ENCODE assay signal across 38 cellular contexts in genomic region chr9:136211441-136212344, GRCh38. TPM values are rescaled to one million over a fixed set of nuclear protein-coding genes. Genes with fewer than 3 reads are reported as not detected.
"Had no signal": no experiment of that assay in that cellular context is flagged by ENCODE, and none has a peak within 500 bp of the region (broad histone marks: within the 10 kb centered on the region; RNA-seq: fewer than 3 reads in every experiment).

No MANE protein-coding gene starts in this region.

- ATAC-seq: activated T-helper 17 cell treated with anti-CD3 and anti-CD28 coated beads, Interleukin-2, amount 50 U/mL, for 72 hours; esophagus mucosa; left lobe of liver; lower lobe of right lung; natural killer cell treated with Interleukin-12 subunit alpha and Interleukin-12 subunit beta and Interleukin-15 and Interleukin-18, amount 100 ng/mL, for 72 hours; right cardiac atrium; stimulated activated naive CD8-positive, alpha-beta T cell treated with anti-CD3 and anti-CD28 coated beads, Interleukin-15, amount 100 ng/mL, for 72 hours had no signal

- H3K4me1 Mint-ChIP-seq: activated CD4-positive, alpha-beta T cell treated with anti-CD3 and anti-CD28 coated beads, Interleukin-2, amount 10 ng/mL, durations not matched to agents 24 days and 14 days; stimulated activated naive CD8-positive, alpha-beta T cell treated with anti-CD3 and anti-CD28 coated beads, Interleukin-15, amount 100 ng/mL, for 72 hours had no signal

- H3K27me3 Mint-ChIP-seq: activated CD4-positive, alpha-beta memory T cell treated with anti-CD3 and anti-CD28 coated beads for 36 hours; activated CD4-positive, alpha-beta T cell treated with anti-CD3 and anti-CD28 coated beads, Interleukin-2, amount 10 ng/mL, durations not matched to agents 24 days and 14 days; activated T-helper 17 cell treated with anti-CD3 and anti-CD28 coated beads, Interleukin-2, amount 50 U/mL, for 72 hours; natural killer cell treated with Interleukin-12 subunit alpha and Interleukin-12 subunit beta and Interleukin-15 and Interleukin-18, amount 100 ng/mL, for 72 hours; stimulated activated naive CD8-positive, alpha-beta T cell treated with anti-CD3 and anti-CD28 coated beads, Interleukin-15, amount 100 ng/mL, for 72 hours had no signal

- H3K4me3 Mint-ChIP-seq: activated CD4-positive, alpha-beta memory T cell treated with anti-CD3 and anti-CD28 coated beads for 36 hours; activated CD4-positive, alpha-beta T cell treated with anti-CD3 and anti-CD28 coated beads, Interleukin-2, amount 10 ng/mL, durations not matched to agents 24 days and 14 days; activated T-helper 17 cell treated with anti-CD3 and anti-CD28 coated beads, Interleukin-2, amount 50 U/mL, for 72 hours; immature natural killer cell; natural killer cell treated with Interleukin-12 subunit alpha and Interleukin-12 subunit beta and Interleukin-15 and Interleukin-18, amount 100 ng/mL, for 72 hours; stimulated activated naive CD8-positive, alpha-beta T cell treated with anti-CD3 and anti-CD28 coated beads, Interleukin-15, amount 100 ng/mL, for 72 hours; T-helper 1 cell treated with Interleukin-12 subunit alpha and Interleukin-12 subunit beta and Interleukin-4 antibody, amounts not matched to agents 30 μg/mL and 1 μg/mL, for 36 hours; type B pancreatic cell had no signal

- H3K4me3 ChIP-seq: lower lobe of right lung, skin epidermis, uterus had no signal

- H3K27ac Mint-ChIP-seq: activated CD4-positive, alpha-beta memory T cell treated with anti-CD3 and anti-CD28 coated beads for 36 hours; activated CD4-positive, alpha-beta T cell treated with anti-CD3 and anti-CD28 coated beads, Interleukin-2, amount 10 ng/mL, durations not matched to agents 24 days and 14 days; activated T-helper 17 cell treated with anti-CD3 and anti-CD28 coated beads, Interleukin-2, amount 50 U/mL, for 72 hours; immature natural killer cell; natural killer cell treated with Interleukin-12 subunit alpha and Interleukin-12 subunit beta and Interleukin-15 and Interleukin-18, amount 100 ng/mL, for 72 hours; T-helper 1 cell treated with Interleukin-12 subunit alpha and Interleukin-12 subunit beta and Interleukin-4 antibody, amounts not matched to agents 30 μg/mL and 1 μg/mL, for 36 hours; type B pancreatic cell had no signal

- H3K27ac ChIP-seq: lower lobe of right lung, skin epidermis, uterus, VCaP had no signal

- H3K4me1 ChIP-seq: lower lobe of right lung, uterus had no signal

- H3K9me3 Mint-ChIP-seq: activated CD4-positive, alpha-beta memory T cell treated with anti-CD3 and anti-CD28 coated beads for 36 hours; activated CD4-positive, alpha-beta T cell treated with anti-CD3 and anti-CD28 coated beads, Interleukin-2, amount 10 ng/mL, durations not matched to agents 24 days and 14 days; activated T-helper 17 cell treated with anti-CD3 and anti-CD28 coated beads, Interleukin-2, amount 50 U/mL, for 72 hours; immature natural killer cell; natural killer cell treated with Interleukin-12 subunit alpha and Interleukin-12 subunit beta and Interleukin-15 and Interleukin-18, amount 100 ng/mL, for 72 hours; stimulated activated naive CD8-positive, alpha-beta T cell treated with anti-CD3 and anti-CD28 coated beads, Interleukin-15, amount 100 ng/mL, for 72 hours; type B pancreatic cell had no signal

- H3K9me3 ChIP-seq: uterus had no signal

- DNase-seq: activated CD4-positive, alpha-beta memory T cell treated with anti-CD3 and anti-CD28 coated beads for 36 hours; activated CD4-positive, alpha-beta T cell treated with anti-CD3 and anti-CD28 coated beads, Interleukin-2, amount 10 ng/mL, durations not matched to agents 24 days and 14 days; activated CD4-positive, CD25-positive, alpha-beta regulatory T cell treated with anti-CD3 and anti-CD28 coated beads, Interleukin-2, amount 50 U/mL, for 72 hours; activated CD8-positive, alpha-beta memory T cell treated with anti-CD3 and anti-CD28 coated beads, Interleukin-2, amount 50 U/mL, for 4 hours; activated gamma-delta T cell treated with Interleukin-2 at 50 U/mL for 16 hours; activated naive CD4-positive, alpha-beta T cell treated with anti-CD3 and anti-CD28 coated beads, Interleukin-2, amount 50 U/mL, for 16 hours; activated T-cell treated with anti-CD3 and anti-CD28 coated beads, Interleukin-2, amount 50 U/mL, for 1 hour; amniotic stem cell; caudate nucleus; foreskin fibroblast; head of caudate nucleus; hypothalamus; immature natural killer cell; lower lobe of right lung; mesendoderm; posterior cingulate gyrus; right cardiac atrium; stimulated activated CD4-positive, alpha-beta T cell treated with anti-CD3 and anti-CD28 coated beads, Interleukin-12 subunit alpha, Interleukin-12 subunit beta, amount 100 ng/mL, for 4 hours; stimulated activated CD4-positive, alpha-beta T cell treated with anti-CD3 and anti-CD28 coated beads, Interleukin-4, amount 100 ng/mL, for 1 hour; stimulated activated naive CD8-positive, alpha-beta T cell treated with anti-CD3 and anti-CD28 coated beads, Interleukin-15, amount 100 ng/mL, for 72 hours; substantia nigra; T-helper 9 cell; uterus had no signal

- H3K36me3 ChIP-seq: uterus had no signal

- H3K27me3 ChIP-seq: uterus had no signal

RNA-seq across cellular contexts. Expression of gene LHX3, which starts 6.8 kb away (rescaled TPM):
- total RNA-seq: activated CD4-positive, alpha-beta memory T cell treated with anti-CD3 and anti-CD28 coated beads for 36 hours; activated CD4-positive, alpha-beta T cell treated with anti-CD3 and anti-CD28 coated beads, Interleukin-2, amount 10 ng/mL, durations not matched to agents 24 days and 14 days; activated CD8-positive, alpha-beta memory T cell treated with anti-CD3 and anti-CD28 coated beads for 36 hours; astrocyte; chondrocyte; endothelial cell of umbilical vein; kidney epithelial cell; left lobe of liver; lower lobe of right lung; mononuclear cell; osteoblast; right cardiac atrium; uterus had no signal
- polyA plus RNA-seq: endothelial cell of umbilical vein, immature natural killer cell, right cardiac atrium had no signal
